27 cellular contexts compared by ENCODE assay signal in genomic region chr20:58922036-58922435, GRCh38.
"Had no signal": no experiment of that assay in that cellular context is flagged by ENCODE, and none has a peak within 500 bp of the region (broad histone marks: within the 10 kb centered on the region; RNA-seq: fewer than 3 reads in every experiment).

No MANE protein-coding gene starts in this region.

- H3K4me3 ChIP-seq: ascending aorta, breast epithelium, cardiac muscle cell, colonic mucosa, esophagus squamous epithelium, gastroesophageal sphincter had no signal

- H3K36me3 ChIP-seq: ascending aorta, breast epithelium, cardiac muscle cell, colonic mucosa, esophagus squamous epithelium, gastroesophageal sphincter, heart right ventricle had no signal

- H3K4me1 ChIP-seq: ascending aorta, breast epithelium, colonic mucosa, esophagus squamous epithelium, gastroesophageal sphincter had no signal

- DNase-seq: activated CD4-positive, alpha-beta memory T cell treated with anti-CD3 and anti-CD28 coated beads, Interleukin-2, amount 10 ng/mL, durations not matched to agents 7 days and 5 days; activated CD4-positive, alpha-beta T cell treated with anti-CD3 and anti-CD28 coated beads for 1 hour; activated CD4-positive, alpha-beta T cell treated with anti-CD3 and anti-CD28 coated beads for 4 hours; activated CD4-positive, alpha-beta T cell treated with anti-CD3 and anti-CD28 coated beads, Interleukin-2, amount 10 ng/mL, durations not matched to agents 7 days and 5 days; activated CD4-positive, alpha-beta T cell treated with anti-CD3 and anti-CD28 coated beads, Interleukin-2, amount 50 U/mL, for 4 hours; activated CD8-positive, alpha-beta memory T cell treated with anti-CD3 and anti-CD28 coated beads, Interleukin-2, amount 50 U/mL, for 48 hours; activated gamma-delta T cell; activated naive CD4-positive, alpha-beta T cell; activated naive CD4-positive, alpha-beta T cell treated with anti-CD3 and anti-CD28 coated beads, Interleukin-2, amount 10 ng/mL, durations not matched to agents 7 days and 5 days; activated naive CD8-positive, alpha-beta T cell treated with anti-CD3 and anti-CD28 coated beads, Interleukin-2, amount 10 ng/mL, durations not matched to agents 7 days and 5 days; activated T-cell treated with anti-CD3 and anti-CD28 coated beads for 4 hours; activated T-cell treated with anti-CD3 and anti-CD28 coated beads, Interleukin-2, amount 50 U/mL, for 24 hours; activated T-cell treated with anti-CD3 and anti-CD28 coated beads, Interleukin-2, amount 50 U/mL, for 72 hours; central memory CD4-positive, alpha-beta T cell; cerebellar nuclear complex; colonic mucosa; effector CD8-positive, alpha-beta T cell; esophagus squamous epithelium; foreskin melanocyte; heart right ventricle; T1000 had no signal

- ATAC-seq: activated naive CD4-positive, alpha-beta T cell treated with anti-CD3 and anti-CD28 coated beads, Interleukin-2, amount 50 U/mL, for 72 hours; activated T-cell treated with anti-CD3 and anti-CD28 coated beads, Interleukin-2, amount 50 U/mL, for 72 hours; gastroesophageal sphincter; heart right ventricle had no signal

- H3K27ac ChIP-seq: ascending aorta, breast epithelium, cardiac muscle cell, colonic mucosa, epithelial cell of prostate, esophagus squamous epithelium, gastroesophageal sphincter, heart right ventricle had no signal

- H3K27me3 ChIP-seq: ascending aorta, breast epithelium, cardiac muscle cell, colonic mucosa, gastroesophageal sphincter, heart right ventricle had no signal

- H3K9me3 ChIP-seq: ascending aorta, breast epithelium, colonic mucosa, esophagus squamous epithelium, gastroesophageal sphincter had no signal
